12 cellular contexts compared by ENCODE assay signal in genomic region chr5:119373449-119373858, GRCh38. TPM values are rescaled to one million over a fixed set of nuclear protein-coding genes. Genes with fewer than 3 reads are reported as not detected.
DNase-seq lines count a peak whose midpoint lies in the region; ATAC-seq and TF ChIP-seq lines count a peak whose summit lies in the region.
"Had no signal": no experiment of that assay in that cellular context is flagged by ENCODE, and none has a peak within 500 bp of the region (broad histone marks: within the 10 kb centered on the region; RNA-seq: fewer than 3 reads in every experiment).

No MANE protein-coding gene starts in this region.

- H3K27me3 Mint-ChIP-seq in activated naive CD4-positive, alpha-beta T cell treated with anti-CD3 and anti-CD28 coated beads, Interleukin-2, amount 50 U/mL, for 24 hours: no peaks in the 10 kb centered on the region
- no peaks in the 10 kb centered on the region for H3K27me3 Mint-ChIP-seq in CD14-positive monocyte (ENCODE audit: low read depth in 3 of 3)
- H3K27me3 Mint-ChIP-seq: activated naive CD4-positive, alpha-beta T cell treated with anti-CD3 and anti-CD28 coated beads, Interleukin-2, amount 10 ng/mL, durations not matched to agents 7 days and 5 days had no signal

- ATAC-seq in HG02610 (IDR thresholded peaks at IDR 0.05; ENCODE audit: unreplicated experiment) (peak; percentile 81), HG03460 (IDR thresholded peaks at IDR 0.05; ENCODE audit: unreplicated experiment) (peak; percentile 57)

- H3K4me3 Mint-ChIP-seq in activated naive CD4-positive, alpha-beta T cell treated with anti-CD3 and anti-CD28 coated beads, Interleukin-2, amount 50 U/mL, for 24 hours: peak overlapping the region; percentile 58
- H3K4me3 Mint-ChIP-seq in CD14-positive monocyte: no peak overlapping the region
- H3K4me3 Mint-ChIP-seq: activated naive CD4-positive, alpha-beta T cell treated with anti-CD3 and anti-CD28 coated beads, Interleukin-2, amount 10 ng/mL, durations not matched to agents 7 days and 5 days had no signal

- H3K4me1 Mint-ChIP-seq in activated naive CD4-positive, alpha-beta T cell treated with anti-CD3 and anti-CD28 coated beads, Interleukin-2, amount 50 U/mL, for 24 hours: peaks cover 76% of the 10 kb centered on the region
- H3K4me1 Mint-ChIP-seq in CD14-positive monocyte: peaks cover 31% of the 10 kb centered on the region

- peak overlapping the region; percentile 73 for H3K27ac Mint-ChIP-seq in activated naive CD4-positive, alpha-beta T cell treated with anti-CD3 and anti-CD28 coated beads, Interleukin-2, amount 50 U/mL, for 24 hours
- H3K27ac Mint-ChIP-seq in CD14-positive monocyte: peak overlapping the region in 2 of 7 donors; percentile 1 to 48
- H3K27ac Mint-ChIP-seq: activated naive CD4-positive, alpha-beta T cell treated with anti-CD3 and anti-CD28 coated beads, Interleukin-2, amount 10 ng/mL, durations not matched to agents 7 days and 5 days had no signal

- no peak for DNase-seq in activated naive CD4-positive, alpha-beta T cell (lab: John Stamatoyannopoulos, UW)
- DNase-seq in NCI-H82 treated with DMSO at 0.1 percent for 48 hours (lab: John Stamatoyannopoulos, UW; ENCODE audit: unreplicated experiment) (no peak), CD14-positive monocyte (ENCODE audit: low spot score) (no peak), OCI-M2 (lab: John Stamatoyannopoulos, UW; ENCODE audit: unreplicated experiment) (no peak), SK-N-DZ (ENCODE audit: low spot score) (no peak)
- DNase-seq: activated naive CD4-positive, alpha-beta T cell treated with anti-CD3 and anti-CD28 coated beads, Interleukin-2, amount 10 ng/mL, durations not matched to agents 7 days and 5 days; effector CD8-positive, alpha-beta T cell; spleen; stimulated activated naive CD4-positive, alpha-beta T cell treated with Interleukin-2 at 50 U/mL for 16 hours had no signal

- no peak for TF ChIP-seq CTCF in CD14-positive monocyte (IDR thresholded peaks at IDR 0.05)

- intact Hi-C loops in CD14-positive monocyte (cut with micrococcal nuclease): no loop called here

- peaks cover 6% of the 10 kb centered on the region for H3K9me3 Mint-ChIP-seq in activated naive CD4-positive, alpha-beta T cell treated with anti-CD3 and anti-CD28 coated beads, Interleukin-2, amount 50 U/mL, for 24 hours
- H3K9me3 Mint-ChIP-seq in CD14-positive monocyte: no peaks in the 10 kb centered on the region
- H3K9me3 Mint-ChIP-seq: activated naive CD4-positive, alpha-beta T cell treated with anti-CD3 and anti-CD28 coated beads, Interleukin-2, amount 10 ng/mL, durations not matched to agents 7 days and 5 days had no signal

- H3K36me3 Mint-ChIP-seq in activated naive CD4-positive, alpha-beta T cell treated with anti-CD3 and anti-CD28 coated beads, Interleukin-2, amount 50 U/mL, for 24 hours: peaks cover 43% of the 10 kb centered on the region
- H3K36me3 Mint-ChIP-seq in CD14-positive monocyte: peaks cover 12 to 30% of the 10 kb centered on the region in 2 donors

RNA-seq across cellular contexts. Expression of gene TNFAIP8, which starts 17.6 kb away (rescaled TPM):
- polyA plus RNA-seq in CD14-positive monocyte: 10 to 100 TPM; 47.0 to 55.5 TPM
- 14.9 and 17.9 TPM in 2 replicates for polyA plus RNA-seq in SK-N-DZ (2014; cell fraction: cytosol; rRNA removed)
- polyA plus RNA-seq in SK-N-DZ (2014; cell fraction: nucleus; rRNA removed): 5.8 and 12.8 TPM in 2 replicates
